ENCODE assay signal across 14 cellular contexts in genomic region chr16:24188143-24188542, GRCh38.
"Had no signal": no experiment of that assay in that cellular context is flagged by ENCODE, and none has a peak within 500 bp of the region (broad histone marks: within the 10 kb centered on the region; RNA-seq: fewer than 3 reads in every experiment).

No MANE protein-coding gene starts in this region.

- ATAC-seq: left colon; lower lobe of right lung; naive thymus-derived CD8-positive, alpha-beta T cell; sciatic nerve had no signal

- H3K27ac Mint-ChIP-seq: activated naive CD8-positive, alpha-beta T cell treated with anti-CD3 and anti-CD28 coated beads, Interleukin-2, amount 10 ng/mL, durations not matched to agents 7 days and 5 days had no signal

- H3K4me3 Mint-ChIP-seq: activated CD4-positive, alpha-beta T cell treated with anti-CD3 and anti-CD28 coated beads, Interleukin-2, amount 10 ng/mL, durations not matched to agents 24 days and 14 days; activated naive CD8-positive, alpha-beta T cell treated with anti-CD3 and anti-CD28 coated beads, Interleukin-2, amount 10 ng/mL, durations not matched to agents 7 days and 5 days had no signal

- H3K9me3 Mint-ChIP-seq: activated CD4-positive, alpha-beta T cell treated with anti-CD3 and anti-CD28 coated beads, Interleukin-2, amount 10 ng/mL, durations not matched to agents 24 days and 14 days; activated naive CD8-positive, alpha-beta T cell treated with anti-CD3 and anti-CD28 coated beads, Interleukin-2, amount 10 ng/mL, durations not matched to agents 7 days and 5 days; activated T-helper 2 cell treated with anti-CD3 and anti-CD28 coated beads, Interferon-gamma antibody, Interleukin-2, Interleukin-4, amounts not matched to agents 10 μg/mL and 5 μg/mL and 100 μg/mL, durations not matched to agents 14 hours and 24 hours and 36 hours; naive thymus-derived CD8-positive, alpha-beta T cell had no signal

- H3K27me3 Mint-ChIP-seq: activated CD4-positive, alpha-beta T cell treated with anti-CD3 and anti-CD28 coated beads, Interleukin-2, amount 10 ng/mL, durations not matched to agents 24 days and 14 days; activated naive CD8-positive, alpha-beta T cell treated with anti-CD3 and anti-CD28 coated beads, Interleukin-2, amount 10 ng/mL, durations not matched to agents 7 days and 5 days; naive thymus-derived CD8-positive, alpha-beta T cell had no signal

- DNase-seq: activated CD4-positive, alpha-beta T cell treated with anti-CD3 and anti-CD28 coated beads, Interleukin-2, amount 10 ng/mL, durations not matched to agents 24 days and 14 days; activated CD4-positive, CD25-positive, alpha-beta regulatory T cell; activated CD8-positive, alpha-beta memory T cell treated with anti-CD3 and anti-CD28 coated beads for 24 hours; activated naive CD4-positive, alpha-beta T cell treated with Interleukin-2 at 50 U/mL for 16 hours; activated naive CD8-positive, alpha-beta T cell treated with anti-CD3 and anti-CD28 coated beads, Interleukin-2, amount 10 ng/mL, durations not matched to agents 7 days and 5 days; amygdala; left colon; lower lobe of right lung; naive thymus-derived CD8-positive, alpha-beta T cell; stimulated activated CD4-positive, alpha-beta T cell treated with anti-CD3 and anti-CD28 coated beads, Interleukin-4, amount 100 ng/mL, for 1 hour; T-helper 9 cell; upper lobe of left lung had no signal
